ENCODE assay signal across 8 cellular contexts in genomic region chr7:143008007-143008901, GRCh38. TPM values are rescaled to one million over a fixed set of nuclear protein-coding genes. Genes with fewer than 3 reads are reported as not detected.
DNase-seq lines count a peak whose midpoint lies in the region; ATAC-seq and TF ChIP-seq lines count a peak whose summit lies in the region.

No MANE protein-coding gene starts in this region.

- intact Hi-C loops in Panc1 (cut with micrococcal nuclease; ENCODE audit: unreplicated experiment) (loop anchor here (10.0 kb wide), 1 partner anchor 373 kb away; no protein-coding TSS in a partner anchor), testis (cut with DNase I; ENCODE audit: low total_unique reads) (loop anchor here (5.0 to 10.0 kb wide), 2 partner anchors 143 to 204 kb away; no protein-coding TSS in a partner anchor)
- intact Hi-C loops in activated T-helper 1 cell treated with anti-CD3 and anti-CD28 coated beads, Interleukin-12 subunit alpha, Interleukin-12 subunit beta, Interleukin-2, Interleukin-4 antibody, amounts not matched to agents 30 ng/mL and 10 ng/mL and 1 ng/mL, durations not matched to agents 14 hours and 24 hours and 36 hours (cut with micrococcal nuclease), result loop anchor here (1.0 to 5.0 kb wide), 4 partner anchors 207 to 1031 kb away; partner anchors contain the start of gene ZYX

- no peaks in the 10 kb centered on the region for H3K9me3 Mint-ChIP-seq in activated T-helper 1 cell treated with anti-CD3 and anti-CD28 coated beads, Interleukin-12 subunit alpha, Interleukin-12 subunit beta, Interleukin-2, Interleukin-4 antibody, amounts not matched to agents 30 ng/mL and 10 ng/mL and 1 ng/mL, durations not matched to agents 14 hours and 24 hours and 36 hours

- peak; percentile 98 for TF ChIP-seq CTCF in DND-41 (IDR thresholded peaks at IDR 0.05; ENCODE audit: borderline replicate concordance, extremely low read depth, low read length, poor library complexity, severe bottlenecking)
- TF ChIP-seq CTCF in Panc1 (IDR thresholded peaks at IDR 0.05), result peak; percentile 94
- TF ChIP-seq CTCF in fibroblast of the aortic adventitia (IDR thresholded peaks at IDR 0.05; ENCODE audit: insufficient read depth, low read length), result peak; percentile 94
- TF ChIP-seq CTCF in neutrophil (IDR thresholded peaks at IDR 0.05), result peak; percentile 97
- peak; percentile 96 to 98 (median 97) for TF ChIP-seq CTCF in testis (IDR thresholded peaks at IDR 0.05)

- in situ Hi-C loops in Panc1 (cut with HindIII; ENCODE audit: low pct_unique_long_range_greater_than_20kb, low sequenced_read_pairs), result loop anchor here (25.0 kb wide), 1 partner anchor 204 kb away; the partner anchor contains the start of gene TAS2R40

- peak; percentile 93 for ATAC-seq in DND-41 (ENCODE audit: insufficient read depth, low read depth)
- peak; percentile 85 for ATAC-seq in GM21390 (IDR thresholded peaks at IDR 0.05; ENCODE audit: unreplicated experiment)
- peak; percentile 95 for ATAC-seq in Panc1

- peaks cover 12% of the 10 kb centered on the region for H3K27me3 Mint-ChIP-seq in activated T-helper 1 cell treated with anti-CD3 and anti-CD28 coated beads, Interleukin-12 subunit alpha, Interleukin-12 subunit beta, Interleukin-2, Interleukin-4 antibody, amounts not matched to agents 30 ng/mL and 10 ng/mL and 1 ng/mL, durations not matched to agents 14 hours and 24 hours and 36 hours (ENCODE audit: insufficient read depth)

- no peaks in the 10 kb centered on the region for H3K36me3 Mint-ChIP-seq in activated T-helper 1 cell treated with anti-CD3 and anti-CD28 coated beads, Interleukin-12 subunit alpha, Interleukin-12 subunit beta, Interleukin-2, Interleukin-4 antibody, amounts not matched to agents 30 ng/mL and 10 ng/mL and 1 ng/mL, durations not matched to agents 14 hours and 24 hours and 36 hours (ENCODE audit: low read depth)

- no peaks in the 10 kb centered on the region for H3K79me2 ChIP-seq in DND-41 (ENCODE audit: insufficient read depth, low read length)

- peaks cover 5% of the 10 kb centered on the region for H3K4me1 Mint-ChIP-seq in activated T-helper 1 cell treated with anti-CD3 and anti-CD28 coated beads, Interleukin-12 subunit alpha, Interleukin-12 subunit beta, Interleukin-2, Interleukin-4 antibody, amounts not matched to agents 30 ng/mL and 10 ng/mL and 1 ng/mL, durations not matched to agents 14 hours and 24 hours and 36 hours (ENCODE audit: low read depth)

- H3K36me3 ChIP-seq in DND-41 (ENCODE audit: insufficient read depth, low read length), result no peaks in the 10 kb centered on the region
- H3K36me3 ChIP-seq in Panc1 (ENCODE audit: control insufficient read depth, insufficient read depth, low read length), result no peaks in the 10 kb centered on the region
- H3K36me3 ChIP-seq in neutrophil, result no peaks in the 10 kb centered on the region
- H3K36me3 ChIP-seq in testis (ENCODE audit: low read depth, missing control alignments), result no peaks in the 10 kb centered on the region

- no peak overlapping the region for H3K27ac Mint-ChIP-seq in activated T-helper 1 cell treated with anti-CD3 and anti-CD28 coated beads, Interleukin-12 subunit alpha, Interleukin-12 subunit beta, Interleukin-2, Interleukin-4 antibody, amounts not matched to agents 30 ng/mL and 10 ng/mL and 1 ng/mL, durations not matched to agents 14 hours and 24 hours and 36 hours

- WGBS in testis, 2 donors, result 22 to 36% methylated on average over 24 of the region's 24 CpGs

- H3K4me2 ChIP-seq in DND-41 (ENCODE audit: insufficient read depth, low read length), result no peak overlapping the region

- no TSS peak for BruUV-seq in Panc1 (replicated peaks; lab: Mats Ljungman, UMichigan)

- H3K9me3 ChIP-seq in DND-41 (ENCODE audit: insufficient read depth, low read length, severe bottlenecking) (no peaks in the 10 kb centered on the region), Panc1 (ENCODE audit: control insufficient read depth, insufficient read depth, low read depth, low read length) (no peaks in the 10 kb centered on the region), neutrophil (no peaks in the 10 kb centered on the region), testis (no peaks in the 10 kb centered on the region)

- DNase-seq in DND-41, result peak; percentile 85
- DNase-seq in HPDE6-E6E7 (ENCODE audit: extremely low spot score), result peak; percentile 67
- peak; percentile 51 for DNase-seq in Panc1 (ENCODE audit: low read depth, low spot score)
- peak; percentile 68 for DNase-seq in activated T-helper 1 cell treated with anti-CD3 and anti-CD28 coated beads, Interleukin-12 subunit alpha, Interleukin-12 subunit beta, Interleukin-2, Interleukin-4 antibody, amounts not matched to agents 30 ng/mL and 10 ng/mL and 1 ng/mL, durations not matched to agents 14 hours and 24 hours and 36 hours (ENCODE audit: low spot score)
- peak; percentile 72 for DNase-seq in fibroblast of the aortic adventitia (ENCODE audit: low read depth)
- peak; percentile 91 for DNase-seq in testis

- H3K27me3 ChIP-seq in DND-41 (ENCODE audit: insufficient read depth, low read length, poor library complexity) (no peaks in the 10 kb centered on the region), Panc1 (ENCODE audit: control insufficient read depth, insufficient read depth, low read length) (peaks cover 12% of the 10 kb centered on the region), neutrophil (no peaks in the 10 kb centered on the region), testis (no peaks in the 10 kb centered on the region)

- H3K4me1 ChIP-seq in DND-41 (ENCODE audit: insufficient read depth, low read length) (peaks cover 29% of the 10 kb centered on the region), Panc1 (ENCODE audit: control insufficient read depth, insufficient read depth, low read length) (no peaks in the 10 kb centered on the region), neutrophil (ENCODE audit: control insufficient read depth in 1 of 2, insufficient read depth in 1 of 2, low read depth in 1 of 2, low read length in 1 of 2) (peaks cover 1 to 2% of the 10 kb centered on the region in 2 experiments), testis (peaks cover under 1% of the 10 kb centered on the region)

- no peak overlapping the region; the same call in 1 of the 2 replicates for H2AFZ ChIP-seq in DND-41 (ENCODE audit: low read depth, low read length)

- H3K4me3 Mint-ChIP-seq in activated T-helper 1 cell treated with anti-CD3 and anti-CD28 coated beads, Interleukin-12 subunit alpha, Interleukin-12 subunit beta, Interleukin-2, Interleukin-4 antibody, amounts not matched to agents 30 ng/mL and 10 ng/mL and 1 ng/mL, durations not matched to agents 14 hours and 24 hours and 36 hours, result no peak overlapping the region

- H4K20me1 ChIP-seq in DND-41 (ENCODE audit: insufficient read depth, low read length), result no peaks in the 10 kb centered on the region

- no peak for TF ChIP-seq POLR2A in testis (IDR thresholded peaks at IDR 0.05)

- H3K27ac ChIP-seq in DND-41 (ENCODE audit: low read length) (no peak overlapping the region), Panc1 (ENCODE audit: low read length) (no peak overlapping the region), neutrophil (no peak overlapping the region), testis (no peak overlapping the region)

- POLR2A ChIA-PET in Panc1 (lab: Charles Lee), result no interaction called here

- CTCF ChIA-PET in Panc1 (lab: Charles Lee), result interaction anchor here (5.7 kb wide), 1 partner anchor 207 kb away, joined by 66 read pairs; no protein-coding TSS in a partner anchor

- no peak overlapping the region for H3K9ac ChIP-seq in DND-41 (ENCODE audit: low read depth, low read length)

- H3K4me3 ChIP-seq in DND-41 (ENCODE audit: low read depth in 1 of 2, low read length in 2 of 2) (no peak overlapping the region), Panc1 (ENCODE audit: low read depth in 2 of 2, low read length in 2 of 2) (no peak overlapping the region), fibroblast of the aortic adventitia (ENCODE audit: low read depth, low read length) (no peak overlapping the region), neutrophil (ENCODE audit: low read depth in 1 of 2, low read length in 1 of 2) (no peak overlapping the region), testis (no peak overlapping the region)

RNA-seq across cellular contexts. Expression of gene OR9A2, which starts 18.7 kb away (rescaled TPM):
- total RNA-seq in Panc1 (2021; ENCODE audit: unreplicated experiment), result not detected
- polyA plus RNA-seq in Panc1 (2012; ENCODE audit: insufficient read length), result not detected
- not detected in 2 replicates for total RNA-seq in activated T-helper 1 cell treated with anti-CD3 and anti-CD28 coated beads, Interleukin-12 subunit alpha, Interleukin-12 subunit beta, Interleukin-2, Interleukin-4 antibody, amounts not matched to agents 30 ng/mL and 10 ng/mL and 1 ng/mL, durations not matched to agents 14 hours and 24 hours and 36 hours
- not detected in 2 replicates for total RNA-seq in fibroblast of the aortic adventitia (ENCODE audit: low replicate concordance)
- 1 to 10 TPM in 1 of 2 donors, under 1 TPM in 1; 0.99 to 3.5 TPM for total RNA-seq in testis
- not detected for polyA plus RNA-seq in testis (ENCODE audit: insufficient read depth, low read depth, low replicate concordance)

RNA-seq across cellular contexts. Expression of gene OR6V1, which starts 43.9 kb away (rescaled TPM):
- total RNA-seq in Panc1 (2021; ENCODE audit: unreplicated experiment) (not detected), fibroblast of the aortic adventitia (ENCODE audit: low replicate concordance) (not detected in 2 replicates), testis (not detected)
- polyA plus RNA-seq in Panc1 (2012; ENCODE audit: insufficient read length), result not detected
- total RNA-seq in activated T-helper 1 cell treated with anti-CD3 and anti-CD28 coated beads, Interleukin-12 subunit alpha, Interleukin-12 subunit beta, Interleukin-2, Interleukin-4 antibody, amounts not matched to agents 30 ng/mL and 10 ng/mL and 1 ng/mL, durations not matched to agents 14 hours and 24 hours and 36 hours, result not detected in 2 replicates
- polyA plus RNA-seq in testis (ENCODE audit: insufficient read depth, low read depth, low replicate concordance), result not detected

RNA-seq across cellular contexts. Expression of gene KEL, which starts 46.1 kb away (rescaled TPM):
- 0.44 TPM for total RNA-seq in Panc1 (2021; ENCODE audit: unreplicated experiment)
- not detected for polyA plus RNA-seq in Panc1 (2012; ENCODE audit: insufficient read length)
- 0.49 TPM in 1 of 2 replicates, not detected in the other for total RNA-seq in activated T-helper 1 cell treated with anti-CD3 and anti-CD28 coated beads, Interleukin-12 subunit alpha, Interleukin-12 subunit beta, Interleukin-2, Interleukin-4 antibody, amounts not matched to agents 30 ng/mL and 10 ng/mL and 1 ng/mL, durations not matched to agents 14 hours and 24 hours and 36 hours
- not detected in 2 replicates for total RNA-seq in fibroblast of the aortic adventitia (ENCODE audit: low replicate concordance)
- total RNA-seq in testis, result 100 to 1,000 TPM; 124 TPM
- 52.1 TPM for polyA plus RNA-seq in testis (ENCODE audit: insufficient read depth, low read depth, low replicate concordance)

Comparison
In these comparisons a context has a peak if more than half of its experiments do, and no peak if none do; other contexts are left out.
1. RNA of gene KEL, which starts 46.1 kb away (total RNA-seq): 124 TPM in testis; 0.44 TPM in Panc1 (single experiment), 0.49 TPM in activated T-helper 1 cell treated with anti-CD3 and anti-CD28 coated beads, Interleukin-12 subunit alpha, Interleukin-12 subunit beta, Interleukin-2, Interleukin-4 antibody, amounts not matched to agents 30 ng/mL and 10 ng/mL and 1 ng/mL, durations not matched to agents 14 hours and 24 hours and 36 hours and not detected in fibroblast of the aortic adventitia; every median in the first group is over 10 times any median in the second.
2. Peak in every context shown above with its lines, with median percentiles within 50 percentile points of each other: ATAC-seq, DNase-seq and CTCF ChIP-seq.